ENCODE assay signal across 9 cellular contexts in genomic region chr4:132642196-132642817, GRCh38.
DNase-seq lines count a peak whose midpoint lies in the region; ATAC-seq and TF ChIP-seq lines count a peak whose summit lies in the region.
"Had no signal": no experiment of that assay in that cellular context is flagged by ENCODE, and none has a peak within 500 bp of the region (broad histone marks: within the 10 kb centered on the region; RNA-seq: fewer than 3 reads in every experiment).

No MANE protein-coding gene starts in this region.

- no peaks in the 10 kb centered on the region for H3K27me3 Mint-ChIP-seq in activated CD4-positive, alpha-beta memory T cell treated with anti-CD3 and anti-CD28 coated beads for 36 hours

- no peaks in the 10 kb centered on the region for H3K36me3 Mint-ChIP-seq in activated CD4-positive, alpha-beta memory T cell treated with anti-CD3 and anti-CD28 coated beads for 36 hours

- peak; percentile 4 for DNase-seq in CMK (ENCODE audit: low read depth)
- peak; percentile 12 to 64 for DNase-seq in SJCRH30
- DNase-seq in foreskin keratinocyte: peak in 1 of 2 donors; percentile 40
- DNase-seq in smooth muscle cell of the brain vasculature (ENCODE audit: low read depth, low spot score): peak; percentile 9
- DNase-seq in activated CD4-positive, alpha-beta memory T cell treated with anti-CD3 and anti-CD28 coated beads for 36 hours: no peak

- H3K27me3 ChIP-seq in SJCRH30 (no peaks in the 10 kb centered on the region), foreskin keratinocyte (no peaks in the 10 kb centered on the region)

- ATAC-seq in GM19328 (IDR thresholded peaks at IDR 0.05; ENCODE audit: unreplicated experiment) (peak; percentile 56), foreskin keratinocyte (peak; percentile 80), GM19023 (IDR thresholded peaks at IDR 0.05; ENCODE audit: unreplicated experiment) (no peak)
- ATAC-seq: mucosa of descending colon had no signal

- H3K9me3 Mint-ChIP-seq in activated CD4-positive, alpha-beta memory T cell treated with anti-CD3 and anti-CD28 coated beads for 36 hours: peaks cover 8% of the 10 kb centered on the region

- H3K4me3 Mint-ChIP-seq in activated CD4-positive, alpha-beta memory T cell treated with anti-CD3 and anti-CD28 coated beads for 36 hours: no peak overlapping the region

- POLR2A ChIA-PET in activated CD4-positive, alpha-beta memory T cell treated with anti-CD3 and anti-CD28 coated beads for 36 hours (lab: Charles Lee): no interaction called here

- H3K36me3 ChIP-seq in SJCRH30: no peaks in the 10 kb centered on the region

- H3K9me3 ChIP-seq in SJCRH30 (replicated peaks): no peaks in the 10 kb centered on the region
- H3K9me3 ChIP-seq: mucosa of descending colon had no signal

- peak; percentile 82 for TF ChIP-seq CTCF in LNCAP (IDR thresholded peaks at IDR 0.05)
- peak; percentile 78 for TF ChIP-seq CTCF in foreskin keratinocyte (conservative IDR thresholded peaks at IDR 0.05)

- no peaks in the 10 kb centered on the region for H3K4me1 Mint-ChIP-seq in activated CD4-positive, alpha-beta memory T cell treated with anti-CD3 and anti-CD28 coated beads for 36 hours (ENCODE audit: low read depth)

- no peak overlapping the region for H3K27ac ChIP-seq in SJCRH30
- no peak overlapping the region for H3K27ac ChIP-seq in foreskin keratinocyte

- intact Hi-C loops in activated CD4-positive, alpha-beta memory T cell treated with anti-CD3 and anti-CD28 coated beads for 36 hours (cut with micrococcal nuclease): no loop called here

- H3K4me1 ChIP-seq in SJCRH30: no peaks in the 10 kb centered on the region
- no peaks in the 10 kb centered on the region for H3K4me1 ChIP-seq in foreskin keratinocyte

- CTCF ChIA-PET in activated CD4-positive, alpha-beta memory T cell treated with anti-CD3 and anti-CD28 coated beads for 36 hours (lab: Charles Lee): no interaction called here

- no peak overlapping the region for H3K4me3 ChIP-seq in SJCRH30
- H3K4me3 ChIP-seq: mucosa of descending colon had no signal

- H3K27ac Mint-ChIP-seq in activated CD4-positive, alpha-beta memory T cell treated with anti-CD3 and anti-CD28 coated beads for 36 hours: no peak overlapping the region
